28 cellular contexts compared by ENCODE assay signal in the genomic region with DNA sequence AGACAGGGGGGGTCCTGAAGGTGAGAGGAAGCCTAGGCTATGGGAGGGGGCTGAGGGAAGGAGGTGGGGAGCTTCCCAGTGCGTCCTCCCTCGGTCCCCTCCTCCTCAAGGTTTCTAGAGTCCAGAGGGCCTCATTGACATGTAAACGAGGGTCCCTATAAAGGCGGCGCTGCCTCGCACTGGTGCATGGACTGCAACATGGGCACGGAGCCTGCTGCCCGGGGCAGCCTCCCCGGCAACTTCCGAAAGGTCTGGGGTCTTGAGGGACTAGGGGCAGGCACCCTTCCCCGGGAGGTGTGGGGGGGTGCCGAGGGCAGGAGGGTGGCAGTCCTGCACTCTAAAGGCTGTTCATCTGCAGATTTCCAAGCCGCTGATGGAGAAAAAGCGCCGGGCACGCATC. TPM values are rescaled to one million over a fixed set of nuclear protein-coding genes. Genes with fewer than 3 reads are reported as not detected.
DNase-seq lines count a peak whose midpoint lies in the region; ATAC-seq and TF ChIP-seq lines count a peak whose summit lies in the region.
"Had no signal": no experiment of that assay in that cellular context is flagged by ENCODE, and none has a peak within 500 bp of the region (broad histone marks: within the 10 kb centered on the region; RNA-seq: fewer than 3 reads in every experiment).

A gene with protein sequence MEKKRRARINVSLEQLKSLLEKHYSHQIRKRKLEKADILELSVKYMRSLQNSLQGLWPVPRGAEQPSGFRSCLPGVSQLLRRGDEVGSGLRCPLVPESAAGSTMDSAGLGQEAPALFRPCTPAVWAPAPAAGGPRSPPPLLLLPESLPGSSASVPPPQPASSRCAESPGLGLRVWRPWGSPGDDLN (plus strand): TSS at position 187 of the 400 bp plus-strand sequence. CDS start 187 bp downstream, at position 374.

- H3K27ac Mint-ChIP-seq in WTC11 = no peak within 1 kb of the TSS
- H3K27ac Mint-ChIP-seq in stimulated activated naive B cell treated with anti-CD40 and anti-IgM and Interleukin-4, amounts not matched to agents 10 μg/mL and 1 μg/mL and 100 μg/mL, for 72 hours = peak within 1 kb of the TSS; percentile 51
- H3K27ac Mint-ChIP-seq: activated CD8-positive, alpha-beta T cell treated with anti-CD3 and anti-CD28 coated beads, Interleukin-2, amount 10 ng/mL, durations not matched to agents 7 days and 5 days; activated naive CD4-positive, alpha-beta T cell treated with anti-CD3 and anti-CD28 coated beads for 36 hours; HFFc6; nephron progenitor cell had no signal

- CTCF ChIA-PET in SK-N-SH (lab: Yijun Ruan, JAX) (interaction anchor here (1.0 to 9.5 kb wide), 15 partner anchors 15 to 251 kb away, joined by 3 to 318 read pairs (median 11); a partner anchor contains a TSS), WTC11 (lab: Charles Lee) (interaction anchor here (1.0 to 21.4 kb wide), 9 partner anchors 38 to 194 kb away, joined by 3 to 489 read pairs (median 9); a partner anchor contains a TSS)

- no peak for DNase-seq in SK-N-SH
- no peak for DNase-seq in WTC11 (ENCODE audit: low spot score)
- DNase-seq in stimulated activated naive B cell treated with anti-CD40 and anti-IgM and Interleukin-4, amounts not matched to agents 10 μg/mL and 1 μg/mL and 100 μg/mL, for 72 hours = no peak
- DNase-seq in NCI-H2081 (lab: John Stamatoyannopoulos, UW) = no peak
- no peak for DNase-seq in NCI-H2029 (lab: John Stamatoyannopoulos, UW)
- DNase-seq in NCI-H187 (lab: John Stamatoyannopoulos, UW) = no peak
- DNase-seq: activated CD8-positive, alpha-beta T cell treated with anti-CD3 and anti-CD28 coated beads, Interleukin-2, amount 10 ng/mL, durations not matched to agents 7 days and 5 days; activated naive CD4-positive, alpha-beta T cell treated with anti-CD3 and anti-CD28 coated beads for 36 hours; activated T-cell treated with anti-CD3 and anti-CD28 coated beads, Interleukin-2, amount 50 U/mL, for 1 hour; C1 segment of cervical spinal cord; Calu3; caudate nucleus; erythroblast; gastrocnemius medialis; HFFc6; left ventricle myocardium inferior; NCI-H2171 treated with DMSO at 0.1 percent for 48 hours; nephron progenitor cell; stimulated activated CD4-positive, alpha-beta T cell treated with anti-CD3 and anti-CD28 coated beads, Interleukin-2, amount 100 ng/mL, for 48 hours; stomach; SW 1271; upper lobe of right lung had no signal

- H3F3A ChIP-seq in SK-N-SH (replicated peaks; ENCODE audit: insufficient read depth) = no peaks in the 10 kb centered on the region

- H3K36me3 Mint-ChIP-seq in WTC11 = no peaks in the 10 kb centered on the region
- H3K36me3 Mint-ChIP-seq in stimulated activated naive B cell treated with anti-CD40 and anti-IgM and Interleukin-4, amounts not matched to agents 10 μg/mL and 1 μg/mL and 100 μg/mL, for 72 hours = peaks cover 2% of the 10 kb centered on the region in 2 donors

- no peak for TF ChIP-seq RAD21 in SK-N-SH (IDR thresholded peaks at IDR 0.05; ENCODE audit: low read length)

- H3K9me3 Mint-ChIP-seq in WTC11 = no peaks in the 10 kb centered on the region
- no peaks in the 10 kb centered on the region for H3K9me3 Mint-ChIP-seq in stimulated activated naive B cell treated with anti-CD40 and anti-IgM and Interleukin-4, amounts not matched to agents 10 μg/mL and 1 μg/mL and 100 μg/mL, for 72 hours
- H3K9me3 Mint-ChIP-seq: activated naive CD4-positive, alpha-beta T cell treated with anti-CD3 and anti-CD28 coated beads for 36 hours; HFFc6; nephron progenitor cell had no signal

- H3K79me2 ChIP-seq in SK-N-SH (ENCODE audit: insufficient read depth) = no peaks in the 10 kb centered on the region

- ATAC-seq in SK-N-SH treated with all-trans-retinoic acid at 6 μM for 48 hours (no peak), WTC11 (no peak)
- no peak for ATAC-seq in stimulated activated naive B cell treated with anti-CD40 and anti-IgM and Interleukin-4, amounts not matched to agents 10 μg/mL and 1 μg/mL and 100 μg/mL, for 72 hours (replicated peaks)
- ATAC-seq: activated CD8-positive, alpha-beta T cell treated with anti-CD3 and anti-CD28 coated beads, Interleukin-2, amount 10 ng/mL, durations not matched to agents 7 days and 5 days; gastrocnemius medialis; Right ventricle myocardium inferior; upper lobe of right lung had no signal

- H3K27me3 ChIP-seq in SK-N-SH (ENCODE audit: insufficient read depth) = no peaks in the 10 kb centered on the region
- peaks cover 25% of the 10 kb centered on the region for H3K27me3 ChIP-seq in iPS-18a (ENCODE audit: control insufficient read depth, insufficient read depth, low read length)

- no peaks in the 10 kb centered on the region; a peak in 1 of 4 replicates for H3K4me1 ChIP-seq in SK-N-SH (ENCODE audit: control insufficient read depth in 1 of 2, insufficient read depth in 2 of 2, low read depth in 1 of 2, low read length in 1 of 2)
- H3K4me1 ChIP-seq in iPS-18a (ENCODE audit: control insufficient read depth, low read depth, low read length) = peaks cover 41% of the 10 kb centered on the region

- no peaks in the 10 kb centered on the region for H3K9me2 ChIP-seq in SK-N-SH

- H3K36me3 ChIP-seq in SK-N-SH (replicated peaks in 1 of 2; ENCODE audit: control insufficient read depth in 1 of 2, insufficient read depth in 2 of 2, low read length in 1 of 2) = no peaks in the 10 kb centered on the region
- H3K36me3 ChIP-seq in iPS-18a (ENCODE audit: control insufficient read depth, low read depth, low read length) = no peaks in the 10 kb centered on the region
- H3K36me3 ChIP-seq: gastrocnemius medialis, left ventricle myocardium inferior, stomach, upper lobe of right lung had no signal

- H3K9ac ChIP-seq in SK-N-SH (no peak within 1 kb of the TSS), iPS-18a (ENCODE audit: low read length) (peak within 1 kb of the TSS; percentile 42)

- H3K27me3 Mint-ChIP-seq in WTC11 (ENCODE audit: low read depth) = peaks cover 32% of the 10 kb centered on the region
- H3K27me3 Mint-ChIP-seq in stimulated activated naive B cell treated with anti-CD40 and anti-IgM and Interleukin-4, amounts not matched to agents 10 μg/mL and 1 μg/mL and 100 μg/mL, for 72 hours = peaks cover 68 to 77% of the 10 kb centered on the region in 2 donors

- WGBS in SK-N-SH (ENCODE audit: low lambda C conversion rate) = 71% methylated on average over 16 of the region's 16 CpGs

- peaks cover 44% of the 10 kb centered on the region for H3K4me1 Mint-ChIP-seq in WTC11
- H3K4me1 Mint-ChIP-seq in stimulated activated naive B cell treated with anti-CD40 and anti-IgM and Interleukin-4, amounts not matched to agents 10 μg/mL and 1 μg/mL and 100 μg/mL, for 72 hours = peaks cover 19 to 35% of the 10 kb centered on the region in 2 donors

- peak within 1 kb of the TSS in 1 of 2 experiments; percentile 76; a peak in 1 of 4 replicates for H3K27ac ChIP-seq in SK-N-SH (ENCODE audit: low read depth in 2 of 2, low read length in 1 of 2)
- H3K27ac ChIP-seq in iPS-18a (ENCODE audit: low read length) = no peak within 1 kb of the TSS
- H3K27ac ChIP-seq: gastrocnemius medialis, left ventricle myocardium inferior, skin epidermis, stomach, upper lobe of right lung had no signal

- TF ChIP-seq EP300 in SK-N-SH (IDR thresholded peaks at IDR 0.05; ENCODE audit: borderline replicate concordance in 1 of 2, low read depth in 1 of 2, low read length in 1 of 2) = no peak

- H2AFZ ChIP-seq in SK-N-SH (ENCODE audit: low read depth) = no peak within 1 kb of the TSS

- H3K4me3 ChIP-seq in SK-N-SH (ENCODE audit: low read depth in 2 of 2, low read length in 1 of 2) = peak within 1 kb of the TSS; percentile 44 to 48; a peak in 2 of 4 replicates
- peak within 1 kb of the TSS; percentile 86 for H3K4me3 ChIP-seq in iPS-18a (ENCODE audit: low read length)
- H3K4me3 ChIP-seq: gastrocnemius medialis, upper lobe of right lung had no signal

- H3K9me3 ChIP-seq in SK-N-SH (no peaks in the 10 kb centered on the region), iPS-18a (ENCODE audit: control insufficient read depth, low read depth, low read length) (no peaks in the 10 kb centered on the region)
- H3K9me3 ChIP-seq: gastrocnemius medialis, left ventricle myocardium inferior, stomach, upper lobe of right lung had no signal

- POLR2A ChIA-PET in SK-N-SH (lab: Yijun Ruan, JAX) = interaction anchor here (1.9 kb wide), 1 partner anchor 8 kb away, joined by 5 read pairs; a partner anchor contains a TSS
- POLR2A ChIA-PET in WTC11 (lab: Charles Lee) = interaction anchor here (0.8 kb wide), 1 partner anchor 44 kb away, joined by 3 read pairs; no protein-coding TSS in a partner anchor

- peaks cover 3% of the 10 kb centered on the region; the same call in 1 of the 2 replicates for H4K20me1 ChIP-seq in SK-N-SH (ENCODE audit: insufficient read depth)

- H3K4me2 ChIP-seq in SK-N-SH = no peak within 1 kb of the TSS

- peak within 1 kb of the TSS; percentile 77 for H3K4me3 Mint-ChIP-seq in WTC11
- peak within 1 kb of the TSS in 1 of 2 donors; percentile 35 for H3K4me3 Mint-ChIP-seq in stimulated activated naive B cell treated with anti-CD40 and anti-IgM and Interleukin-4, amounts not matched to agents 10 μg/mL and 1 μg/mL and 100 μg/mL, for 72 hours
- H3K4me3 Mint-ChIP-seq: activated CD8-positive, alpha-beta T cell treated with anti-CD3 and anti-CD28 coated beads, Interleukin-2, amount 10 ng/mL, durations not matched to agents 7 days and 5 days; activated naive CD4-positive, alpha-beta T cell treated with anti-CD3 and anti-CD28 coated beads for 36 hours; HFFc6; nephron progenitor cell had no signal

- no peak for TF ChIP-seq CTCF in SK-N-SH (IDR thresholded peaks at IDR 0.05)
- no peak for TF ChIP-seq CTCF in WTC11 (IDR thresholded peaks at IDR 0.05)

TF ChIP-seq in SK-N-SH, 30 proteins besides CTCF, POLR2A, EP300 and RAD21 (continues in another document):
- no peak for TF ChIP-seq NRF1 (IDR thresholded peaks at IDR 0.05; ENCODE audit: low read depth, low read length)
- TF ChIP-seq SMC3 (IDR thresholded peaks at IDR 0.05; ENCODE audit: low read depth, low read length) = no peak
- TF ChIP-seq CHD2 (IDR thresholded peaks at IDR 0.05; ENCODE audit: low read length, partially characterized antibody) = no peak
- TF ChIP-seq NFIC (IDR thresholded peaks at IDR 0.05; ENCODE audit: borderline replicate concordance) = no peak

TF ChIP-seq in SK-N-SH treated with all-trans-retinoic acid at 6 μM for 48 hours, 23 proteins besides CTCF, POLR2A, EP300 and RAD21:
- TF ChIP-seq ZC3H10 (CRISPR knock-in tag; IDR thresholded peaks at IDR 0.05) = no peak

TF ChIP-seq in WTC11, 78 proteins besides CTCF, POLR2A, EP300 and RAD21 (continues in another document):
- TF ChIP-seq FOXK1 (CRISPR knock-in tag; IDR thresholded peaks at IDR 0.05) = peak; percentile 46; the same call in 1 of the 2 replicates
- TF ChIP-seq, protein P1, sequence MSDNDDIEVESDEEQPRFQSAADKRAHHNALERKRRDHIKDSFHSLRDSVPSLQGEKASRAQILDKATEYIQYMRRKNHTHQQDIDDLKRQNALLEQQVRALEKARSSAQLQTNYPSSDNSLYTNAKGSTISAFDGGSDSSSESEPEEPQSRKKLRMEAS (CRISPR knock-in tag; IDR thresholded peaks at IDR 0.05) = peak; percentile 31; the same call in 1 of the 2 replicates

RNA-seq across cellular contexts. Expression of the gene that starts here (rescaled TPM):
- polyA plus RNA-seq in SK-N-SH (2012; rRNA removed) = not detected in 2 replicates
- polyA plus RNA-seq in SK-N-SH (2012; cell fraction: cytosol; rRNA removed) = not detected in 2 replicates
- not detected in 2 replicates for polyA plus RNA-seq in SK-N-SH (2012; cell fraction: nucleus; rRNA removed)
- total RNA-seq in WTC11 (2021) = 74.7 to 78.7 TPM (median 78.3 TPM) in 3 replicates
- total RNA-seq: A172; activated CD8-positive, alpha-beta T cell treated with anti-CD3 and anti-CD28 coated beads, Interleukin-2, amount 10 ng/mL, durations not matched to agents 7 days and 5 days; activated naive CD4-positive, alpha-beta T cell treated with anti-CD3 and anti-CD28 coated beads for 36 hours; Calu3; dermis microvascular lymphatic vessel endothelial cell; gastrocnemius medialis; HFFc6; left ventricle myocardium inferior; Right ventricle myocardium inferior; stomach; upper lobe of right lung had no signal
- polyA plus RNA-seq: stomach had no signal
